8 cellular contexts compared by ENCODE assay signal in the genomic region with DNA sequence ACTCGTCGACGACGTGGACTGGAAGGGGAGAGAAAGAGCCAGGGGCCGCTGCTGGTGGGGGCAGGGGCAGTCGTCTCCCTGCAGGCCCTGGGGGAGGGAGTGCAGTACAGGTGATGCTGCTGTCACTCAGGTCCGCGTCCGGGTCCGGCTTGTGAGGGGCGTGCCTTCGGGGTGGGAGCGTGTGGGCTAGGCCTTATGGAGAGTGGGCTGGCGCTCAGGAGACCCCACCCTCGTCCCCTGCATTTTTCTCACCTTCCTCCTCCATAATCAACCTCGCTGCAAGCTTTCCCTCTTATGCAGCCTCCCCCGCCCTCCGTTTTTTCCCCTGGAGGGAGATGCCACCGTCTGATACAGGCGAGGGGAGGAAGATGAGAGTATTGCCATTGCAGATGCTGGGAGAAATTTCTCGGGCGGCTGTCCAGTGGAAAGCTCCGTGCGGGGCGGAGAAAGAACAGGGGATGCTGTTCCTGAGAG. TPM values are rescaled to one million over a fixed set of nuclear protein-coding genes. Genes with fewer than 3 reads are reported as not detected.
DNase-seq lines count a peak whose midpoint lies in the region; ATAC-seq lines count a peak whose summit lies in the region.

No MANE protein-coding gene starts in this region.

- H3K4me1 ChIP-seq in CD4-positive, CD25-positive, alpha-beta regulatory T cell (ENCODE audit: control insufficient read depth, insufficient read depth, low read length, poor library complexity, severe bottlenecking), result peaks cover 31% of the 10 kb centered on the region
- no peaks in the 10 kb centered on the region for H3K4me1 ChIP-seq in esophagus (ENCODE audit: control insufficient read depth in 2 of 2, insufficient read depth in 2 of 2, low read length in 1 of 2)

- H3K9me3 ChIP-seq in CD4-positive, CD25-positive, alpha-beta regulatory T cell (ENCODE audit: control insufficient read depth in 2 of 2, low read length in 2 of 2), result no peaks in the 10 kb centered on the region
- no peaks in the 10 kb centered on the region for H3K9me3 ChIP-seq in esophagus (ENCODE audit: control insufficient read depth in 2 of 2, insufficient read depth in 1 of 2, low read depth in 1 of 2, low read length in 1 of 2)

- H3K36me3 ChIP-seq in CD4-positive, CD25-positive, alpha-beta regulatory T cell (ENCODE audit: control insufficient read depth, insufficient read depth, low read length), result no peaks in the 10 kb centered on the region
- H3K36me3 ChIP-seq in esophagus (ENCODE audit: control insufficient read depth in 2 of 2, insufficient read depth in 2 of 2, low read length in 1 of 2), result no peaks in the 10 kb centered on the region

- H3K27ac ChIP-seq in CD4-positive, CD25-positive, alpha-beta regulatory T cell (ENCODE audit: insufficient read depth, low read length, poor library complexity, severe bottlenecking), result peak overlapping the region; percentile 87
- peak overlapping the region; percentile 91 to 93 for H3K27ac ChIP-seq in esophagus (ENCODE audit: low read depth in 2 of 2, low read length in 1 of 2)

- DNase-seq in CD4-positive, CD25-positive, alpha-beta regulatory T cell, result peak in 2 of 3 donors; percentile 58 to 70
- DNase-seq in NOMO-1 treated with DMSO at 0.1 percent for 48 hours (lab: John Stamatoyannopoulos, UW; ENCODE audit: unreplicated experiment) (peak; percentile 67), activated T-cell treated with anti-CD3 and anti-CD28 coated beads for 24 hours (ENCODE audit: low read depth) (peak; percentile 54), naive B cell (no peak)
- peak; percentile 67 to 68 for DNase-seq in stimulated activated naive CD8-positive, alpha-beta T cell treated with anti-CD3 and anti-CD28 coated beads, Interleukin-15, amount 100 ng/mL, for 72 hours

- H3K36me3 Mint-ChIP-seq in CD4-positive, CD25-positive, alpha-beta regulatory T cell, result no peaks in the 10 kb centered on the region
- no peaks in the 10 kb centered on the region for H3K36me3 Mint-ChIP-seq in naive B cell

- no peaks in the 10 kb centered on the region for H3K27me3 ChIP-seq in CD4-positive, CD25-positive, alpha-beta regulatory T cell (ENCODE audit: control insufficient read depth, insufficient read depth, low read length)
- H3K27me3 ChIP-seq in esophagus (ENCODE audit: control insufficient read depth in 1 of 2, insufficient read depth in 2 of 2, low read length in 2 of 2), result no peaks in the 10 kb centered on the region

- H3K4me1 Mint-ChIP-seq in CD4-positive, CD25-positive, alpha-beta regulatory T cell, result peaks cover 29 to 62% (median 39%) of the 10 kb centered on the region in 4 donors
- H3K4me1 Mint-ChIP-seq in naive B cell, result peaks cover 17 to 49% (median 24%) of the 10 kb centered on the region in 3 donors
- H3K4me1 Mint-ChIP-seq in stimulated activated naive CD8-positive, alpha-beta T cell treated with anti-CD3 and anti-CD28 coated beads, Interleukin-15, amount 100 ng/mL, for 72 hours, result peaks cover 50% of the 10 kb centered on the region

- peak overlapping the region; percentile 77 for H3K4me3 ChIP-seq in CD4-positive, CD25-positive, alpha-beta regulatory T cell (ENCODE audit: low read depth, low read length)
- H3K4me3 ChIP-seq in esophagus (ENCODE audit: low read depth in 1 of 2, low read length in 2 of 2), result peak overlapping the region; percentile 90 to 96

- WGBS in esophagus, 2 donors, result 0 to 1% methylated on average over 25 of the region's 25 CpGs

- H3K27ac Mint-ChIP-seq in CD4-positive, CD25-positive, alpha-beta regulatory T cell, result peak overlapping the region; percentile 86 to 88 (median 88)
- peak overlapping the region; percentile 44 to 92 (median 78) for H3K27ac Mint-ChIP-seq in naive B cell
- peak overlapping the region; percentile 82 to 94 for H3K27ac Mint-ChIP-seq in stimulated activated naive CD8-positive, alpha-beta T cell treated with anti-CD3 and anti-CD28 coated beads, Interleukin-15, amount 100 ng/mL, for 72 hours

- peak; percentile 1 to 2 for ATAC-seq in CD4-positive, CD25-positive, alpha-beta regulatory T cell (ENCODE audit: low read depth in 2 of 2)
- ATAC-seq in GM19397 (IDR thresholded peaks at IDR 0.05; ENCODE audit: unreplicated experiment), result peak; percentile 20
- peak; percentile 20 for ATAC-seq in HG03521 (IDR thresholded peaks at IDR 0.05; ENCODE audit: unreplicated experiment)
- peak; percentile 7 to 11 for ATAC-seq in naive B cell (ENCODE audit: low read depth in 2 of 2)
- peak; percentile 51 for ATAC-seq in stimulated activated naive CD8-positive, alpha-beta T cell treated with anti-CD3 and anti-CD28 coated beads, Interleukin-15, amount 100 ng/mL, for 72 hours

- peak overlapping the region; percentile 86 to 96 (median 92) for H3K4me3 Mint-ChIP-seq in CD4-positive, CD25-positive, alpha-beta regulatory T cell
- peak overlapping the region; percentile 84 to 99 (median 89) for H3K4me3 Mint-ChIP-seq in naive B cell
- H3K4me3 Mint-ChIP-seq in stimulated activated naive CD8-positive, alpha-beta T cell treated with anti-CD3 and anti-CD28 coated beads, Interleukin-15, amount 100 ng/mL, for 72 hours, result peak overlapping the region; percentile 89 to 98

- no peaks in the 10 kb centered on the region for H3K9me3 Mint-ChIP-seq in CD4-positive, CD25-positive, alpha-beta regulatory T cell
- no peaks in the 10 kb centered on the region for H3K9me3 Mint-ChIP-seq in naive B cell
- H3K9me3 Mint-ChIP-seq in stimulated activated naive CD8-positive, alpha-beta T cell treated with anti-CD3 and anti-CD28 coated beads, Interleukin-15, amount 100 ng/mL, for 72 hours, result no peaks in the 10 kb centered on the region

- H3K27me3 Mint-ChIP-seq in CD4-positive, CD25-positive, alpha-beta regulatory T cell, result no peaks in the 10 kb centered on the region
- H3K27me3 Mint-ChIP-seq in naive B cell, result no peaks in the 10 kb centered on the region
- H3K27me3 Mint-ChIP-seq in stimulated activated naive CD8-positive, alpha-beta T cell treated with anti-CD3 and anti-CD28 coated beads, Interleukin-15, amount 100 ng/mL, for 72 hours, result no peaks in the 10 kb centered on the region

RNA-seq across cellular contexts. Expression of a gene that starts 0.6 kb away (rescaled TPM):
- total RNA-seq in CD4-positive, CD25-positive, alpha-beta regulatory T cell, result 44.8 TPM
- polyA plus RNA-seq in CD4-positive, CD25-positive, alpha-beta regulatory T cell, result 100 to 1,000 TPM; 166 to 228 (median 175) TPM
- polyA plus RNA-seq in esophagus (10 to 100 TPM; 20.8 to 64.9 TPM), naive B cell (ENCODE audit: low read depth in 6 of 6) (100 to 1,000 TPM; 115 to 157 (median 125) TPM)

RNA-seq across cellular contexts. Expression of a gene that starts 3.8 kb away (rescaled TPM):
- 22.4 TPM for total RNA-seq in CD4-positive, CD25-positive, alpha-beta regulatory T cell
- 10 to 100 TPM in 1 of 4 donors, 1 to 10 TPM in 3; 4.0 to 10.7 (median 5.6) TPM for polyA plus RNA-seq in CD4-positive, CD25-positive, alpha-beta regulatory T cell
- 1 to 10 TPM; 5.7 to 9.4 TPM for polyA plus RNA-seq in esophagus
- 1 to 10 TPM in 5 of 6 donors, not detected in 1; 5.0 to 9.6 (median 5.4) TPM for polyA plus RNA-seq in naive B cell (ENCODE audit: low read depth in 6 of 6)

RNA-seq across cellular contexts. Expression of a gene that starts 32.3 kb away (rescaled TPM):
- total RNA-seq in CD4-positive, CD25-positive, alpha-beta regulatory T cell, result 40.9 TPM
- 10 to 100 TPM in 3 of 4 donors, 1 to 10 TPM in 1; 8.9 to 12.4 (median 12.1) TPM for polyA plus RNA-seq in CD4-positive, CD25-positive, alpha-beta regulatory T cell
- polyA plus RNA-seq in esophagus (1 to 10 TPM; 4.0 to 4.8 TPM), naive B cell (ENCODE audit: low read depth in 6 of 6) (10 to 100 TPM; 12.5 to 21.4 (median 13.4) TPM)
